8 cellular contexts compared by ENCODE assay signal in the genomic region with DNA sequence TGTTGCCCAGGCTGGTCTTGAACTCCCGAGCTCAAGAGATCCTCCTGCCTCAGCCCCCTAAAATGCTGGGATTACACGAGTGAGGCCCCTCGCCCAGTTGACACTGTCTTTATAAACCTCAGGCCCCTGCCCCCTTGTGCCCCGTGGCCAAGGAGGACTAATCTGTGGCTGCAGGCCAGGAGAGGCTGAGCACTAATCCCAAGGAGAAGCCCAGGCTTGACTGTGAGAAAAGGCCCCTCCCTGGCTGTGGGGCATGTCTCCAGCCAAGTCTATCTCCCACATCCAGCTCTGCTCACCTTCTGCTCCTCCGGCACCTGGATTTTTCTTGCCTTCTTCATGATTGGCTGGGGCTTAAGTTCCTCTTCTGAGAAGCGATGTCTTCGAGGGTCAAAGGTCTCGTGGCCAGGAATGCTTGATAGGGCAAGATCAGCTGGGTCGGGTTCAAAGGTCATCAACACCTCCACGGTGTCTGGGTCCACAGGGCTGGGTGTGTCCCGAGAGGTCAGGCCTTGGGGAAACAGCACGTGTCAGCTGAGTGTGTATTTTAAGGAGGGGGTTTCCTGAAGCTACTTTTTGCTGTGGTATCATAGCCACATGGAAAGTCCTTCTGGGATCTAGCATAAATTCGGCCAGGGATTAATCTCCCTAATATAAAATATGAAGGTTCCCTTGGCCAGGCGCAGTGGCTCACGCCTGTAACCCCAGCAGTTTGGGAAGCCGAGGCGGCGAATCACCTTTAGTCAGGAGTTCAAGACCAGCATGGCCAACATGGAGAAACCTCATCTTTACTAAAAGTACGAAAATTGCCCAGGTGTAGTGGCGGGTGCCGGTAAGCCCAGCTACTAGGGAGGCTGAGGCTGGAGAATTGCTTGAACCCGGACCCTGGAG. TPM values are rescaled to one million over a fixed set of nuclear protein-coding genes. Genes with fewer than 3 reads are reported as not detected.
DNase-seq lines count a peak whose midpoint lies in the region; ATAC-seq and TF ChIP-seq lines count a peak whose summit lies in the region.

No MANE protein-coding gene starts in this region.

- no peaks in the 10 kb centered on the region for H3K79me2 ChIP-seq in fibroblast of lung (ENCODE audit: control insufficient read depth, insufficient read depth, low read length)

- in situ Hi-C loops in gastrocnemius medialis (cut with MboI; ENCODE audit: low sequenced_read_pairs in 4 of 4) = loop anchor here in 1 of 4 donors (25.0 kb wide), 1 partner anchor 104 kb away; the partner anchor contains the start of genes IZUMO1 and RASIP1

- no peak overlapping the region for H3K4me3 ChIP-seq in RWPE2 (ENCODE audit: severe bottlenecking)
- H3K4me3 ChIP-seq in fibroblast of lung (replicated peaks in 1 of 4; ENCODE audit: control extremely low read depth in 1 of 4, insufficient read depth in 1 of 4, low read depth in 3 of 4, low read length in 4 of 4) = peak overlapping the region in 2 of 4 experiments; percentile 37 to 46
- H3K4me3 ChIP-seq in gastrocnemius medialis = peak overlapping the region; percentile 16 to 95 (median 64)

- ATAC-seq in RWPE2 (ENCODE audit: low read depth) (no peak), gastrocnemius medialis (no peak)

- H3K9me3 ChIP-seq in ES-I3 (ENCODE audit: control insufficient read depth, insufficient read depth, low read length) (no peaks in the 10 kb centered on the region), RWPE2 (ENCODE audit: severe bottlenecking) (no peaks in the 10 kb centered on the region), fibroblast of lung (ENCODE audit: control insufficient read depth, insufficient read depth, low read depth, low read length) (no peaks in the 10 kb centered on the region), gastrocnemius medialis (no peaks in the 10 kb centered on the region)

- H3K4me1 ChIP-seq in ES-I3 (ENCODE audit: insufficient read depth, low read length) (peaks cover 6% of the 10 kb centered on the region), RWPE2 (ENCODE audit: insufficient read depth, poor library complexity, severe bottlenecking) (peaks cover 29% of the 10 kb centered on the region), fibroblast of lung (ENCODE audit: control insufficient read depth, extremely low read depth, insufficient read depth, low read length) (peaks cover 41% of the 10 kb centered on the region), gastrocnemius medialis (peaks cover 58 to 70% of the 10 kb centered on the region in 2 donors)

- H3K9ac ChIP-seq in ES-I3 (ENCODE audit: low read depth, low read length) (peak overlapping the region; percentile 14; the same call in 1 of the 2 replicates), fibroblast of lung (ENCODE audit: insufficient read depth, low read length) (no peak overlapping the region)

- intact Hi-C loops in gastrocnemius medialis (cut with DNase I; ENCODE audit: low total_unique reads) = loop anchor here (2.0 to 10.0 kb wide), 4 partner anchors 15 to 1241 kb away; partner anchors contain the start of genes AKT1S1, GYS1, PPP1R15A and RPL18

- peak overlapping the region; percentile 99 for H3K4me2 ChIP-seq in fibroblast of lung (ENCODE audit: extremely low read depth, insufficient read depth, low read length)

- TF ChIP-seq CTCF in RWPE2 (IDR thresholded peaks at IDR 0.05; ENCODE audit: poor library complexity, severe bottlenecking) = no peak
- no peak for TF ChIP-seq CTCF in fibroblast of lung (conservative IDR thresholded peaks at IDR 0.05 in 1 of 2, IDR thresholded peaks at IDR 0.05 in 1 of 2; ENCODE audit: low read depth in 1 of 2, low read length in 2 of 2)
- TF ChIP-seq CTCF in gastrocnemius medialis (IDR thresholded peaks at IDR 0.05 in 4 of 5, conservative IDR thresholded peaks at IDR 0.05 in 1 of 5) = no peak

- peak overlapping the region; percentile 90 for H3K27ac ChIP-seq in RWPE2 (ENCODE audit: poor library complexity, severe bottlenecking)
- peak overlapping the region; percentile 77 for H3K27ac ChIP-seq in fibroblast of lung (ENCODE audit: insufficient read depth, low read length)
- H3K27ac ChIP-seq in gastrocnemius medialis = peak overlapping the region; percentile 97 to 100 (median 100)

- H2AFZ ChIP-seq in fibroblast of lung (ENCODE audit: low read length) = no peak overlapping the region

- no peak for DNase-seq in RWPE2 (ENCODE audit: low spot score)
- DNase-seq in fibroblast of lung (ENCODE audit: low read depth in 2 of 2) = no peak
- DNase-seq in gastrocnemius medialis = peak in 1 of 2 donors; percentile 58
- DNase-seq in NCI-H1436 treated with DMSO at 0.1 percent for 48 hours (lab: John Stamatoyannopoulos, UW) = no peak
- DNase-seq in activated CD4-positive, CD25-positive, alpha-beta regulatory T cell treated with anti-CD3 and anti-CD28 coated beads, Interleukin-2, amount 50 U/mL, for 72 hours = no peak
- DNase-seq in RPMI8226 = no peak
- DNase-seq in glomerular visceral epithelial cell (ENCODE audit: extremely low spot score) = no peak

- no peaks in the 10 kb centered on the region for H4K20me1 ChIP-seq in fibroblast of lung (ENCODE audit: control insufficient read depth, extremely low read depth, insufficient read depth, low read length)

- H3K36me3 ChIP-seq in ES-I3 (ENCODE audit: insufficient read depth, low read length) (no peaks in the 10 kb centered on the region), RWPE2 (ENCODE audit: low read depth) (peaks cover 17% of the 10 kb centered on the region), fibroblast of lung (ENCODE audit: control insufficient read depth, insufficient read depth, low read length) (peaks cover 2% of the 10 kb centered on the region), gastrocnemius medialis (no peaks in the 10 kb centered on the region)

- H3K27me3 ChIP-seq in RWPE2 (ENCODE audit: insufficient read depth, poor library complexity, severe bottlenecking) (no peaks in the 10 kb centered on the region), fibroblast of lung (ENCODE audit: control insufficient read depth, insufficient read depth, low read length) (no peaks in the 10 kb centered on the region), gastrocnemius medialis (no peaks in the 10 kb centered on the region)

- TF ChIP-seq POLR2A in gastrocnemius medialis (IDR thresholded peaks at IDR 0.05) = no peak

RNA-seq across cellular contexts. Expression of gene DBP, which starts 3.8 kb away (rescaled TPM):
- 17.2 and 23.6 TPM in 2 replicates for total RNA-seq in fibroblast of lung
- polyA plus RNA-seq in fibroblast of lung = 3.2 and 4.8 TPM in 2 replicates
- 6.0 and 11.1 TPM in 2 replicates for polyA plus RNA-seq in fibroblast of lung (2012)
- polyA minus RNA-seq in fibroblast of lung (ENCODE audit: low replicate concordance) = 1.6 and 6.7 TPM in 2 replicates
- 10 to 100 TPM in 1 of 4 donors, 1 to 10 TPM in 3; 1.7 to 12.9 (median 4.4) TPM for total RNA-seq in gastrocnemius medialis

RNA-seq across cellular contexts. Expression of gene CA11, which starts 12.6 kb away (rescaled TPM):
- 2.3 and 4.1 TPM in 2 replicates for total RNA-seq in fibroblast of lung
- polyA plus RNA-seq in fibroblast of lung = 1.5 and 1.7 TPM in 2 replicates
- 10.1 and 11.4 TPM in 2 replicates for polyA plus RNA-seq in fibroblast of lung (2012)
- 1.7 TPM in 1 of 2 replicates, not detected in the other for polyA minus RNA-seq in fibroblast of lung (ENCODE audit: low replicate concordance)
- total RNA-seq in gastrocnemius medialis = 1 to 10 TPM; 1.6 to 3.5 (median 2.6) TPM

RNA-seq across cellular contexts. Expression of gene SPHK2, which starts 14.1 kb away (rescaled TPM):
- total RNA-seq in fibroblast of lung (5.1 and 9.6 TPM in 2 replicates), gastrocnemius medialis (10 to 100 TPM in 2 of 4 donors, 1 to 10 TPM in 2; 7.8 to 12.4 (median 9.2) TPM)
- 3.4 and 5.7 TPM in 2 replicates for polyA plus RNA-seq in fibroblast of lung
- polyA plus RNA-seq in fibroblast of lung (2012) = 6.5 and 13.9 TPM in 2 replicates
- 4.5 and 6.4 TPM in 2 replicates for polyA minus RNA-seq in fibroblast of lung (ENCODE audit: low replicate concordance)

RNA-seq across cellular contexts. Expression of gene RPL18, which starts 14.4 kb away (rescaled TPM):
- total RNA-seq in fibroblast of lung (2,017 and 2,054 TPM in 2 replicates), gastrocnemius medialis (1,000 to 10,000 TPM; 1,223 to 1,420 (median 1,299) TPM)
- 1,166 and 1,578 TPM in 2 replicates for polyA plus RNA-seq in fibroblast of lung
- polyA plus RNA-seq in fibroblast of lung (2012) = 2,372 and 2,688 TPM in 2 replicates
- polyA minus RNA-seq in fibroblast of lung (ENCODE audit: low replicate concordance) = 1,142 and 1,357 TPM in 2 replicates

RNA-seq across cellular contexts. Expression of gene FAM83E, which starts 18.5 kb away (rescaled TPM):
- total RNA-seq in fibroblast of lung (0.50 and 1.0 TPM in 2 replicates), gastrocnemius medialis (under 1 TPM in 1 of 4 donors, not detected in 3; 0.15 TPM)
- not detected in 2 replicates for polyA plus RNA-seq in fibroblast of lung
- not detected in 2 replicates for polyA plus RNA-seq in fibroblast of lung (2012)
- not detected in 2 replicates for polyA minus RNA-seq in fibroblast of lung (ENCODE audit: low replicate concordance)
